ENCODE assay signal across 1 cellular context in the genomic region with DNA sequence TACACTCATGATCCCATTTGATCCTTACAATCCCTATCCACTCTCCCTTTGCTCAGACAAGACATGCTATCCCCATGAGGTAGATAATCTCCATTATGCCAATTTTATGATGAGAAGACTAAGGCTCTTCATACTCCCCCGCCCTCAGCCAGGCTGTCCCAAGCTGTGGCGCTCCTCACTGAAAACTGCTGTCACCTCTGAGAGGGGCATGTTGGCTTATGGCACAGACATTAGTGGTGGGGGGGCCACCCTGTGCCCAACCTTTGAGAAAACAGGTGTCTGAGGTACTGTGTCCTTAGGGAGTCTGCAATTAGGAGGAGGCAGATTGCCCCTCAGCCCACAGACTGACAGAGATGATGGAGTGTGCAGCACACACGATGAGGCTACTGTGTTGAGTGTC.
TF ChIP-seq lines count a peak whose summit lies in the region.

No MANE protein-coding gene starts in this region.

TF ChIP-seq in HEK293, 187 proteins besides CTCF, POLR2A, EP300 and RAD21 (continued from another document):
- no peak for TF ChIP-seq ZNF148 (tag by site-specific recombination; IDR thresholded peaks at IDR 0.05; ENCODE audit: borderline replicate concordance)
- no peak for TF ChIP-seq ZNF146 (tag by site-specific recombination; IDR thresholded peaks at IDR 0.05)
- peak; percentile 65; the same call in 1 of the 2 replicates for TF ChIP-seq SCRT1 (tag by site-specific recombination; IDR thresholded peaks at IDR 0.05; ENCODE audit: borderline replicate concordance)
- TF ChIP-seq, protein P1, sequence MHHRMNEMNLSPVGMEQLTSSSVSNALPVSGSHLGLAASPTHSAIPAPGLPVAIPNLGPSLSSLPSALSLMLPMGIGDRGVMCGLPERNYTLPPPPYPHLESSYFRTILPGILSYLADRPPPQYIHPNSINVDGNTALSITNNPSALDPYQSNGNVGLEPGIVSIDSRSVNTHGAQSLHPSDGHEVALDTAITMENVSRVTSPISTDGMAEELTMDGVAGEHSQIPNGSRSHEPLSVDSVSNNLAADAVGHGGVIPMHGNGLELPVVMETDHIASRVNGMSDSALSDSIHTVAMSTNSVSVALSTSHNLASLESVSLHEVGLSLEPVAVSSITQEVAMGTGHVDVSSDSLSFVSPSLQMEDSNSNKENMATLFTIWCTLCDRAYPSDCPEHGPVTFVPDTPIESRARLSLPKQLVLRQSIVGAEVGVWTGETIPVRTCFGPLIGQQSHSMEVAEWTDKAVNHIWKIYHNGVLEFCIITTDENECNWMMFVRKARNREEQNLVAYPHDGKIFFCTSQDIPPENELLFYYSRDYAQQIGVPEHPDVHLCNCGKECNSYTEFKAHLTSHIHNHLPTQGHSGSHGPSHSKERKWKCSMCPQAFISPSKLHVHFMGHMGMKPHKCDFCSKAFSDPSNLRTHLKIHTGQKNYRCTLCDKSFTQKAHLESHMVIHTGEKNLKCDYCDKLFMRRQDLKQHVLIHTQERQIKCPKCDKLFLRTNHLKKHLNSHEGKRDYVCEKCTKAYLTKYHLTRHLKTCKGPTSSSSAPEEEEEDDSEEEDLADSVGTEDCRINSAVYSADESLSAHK (tag by site-specific recombination; IDR thresholded peaks at IDR 0.05), result no peak
- peak; percentile 56; the same call in 1 of the 2 replicates for TF ChIP-seq ZNF341 (tag by site-specific recombination; IDR thresholded peaks at IDR 0.05; ENCODE audit: low read depth)
- peak; percentile 48; the same call in 1 of the 2 replicates for TF ChIP-seq SCRT2 (tag by site-specific recombination; IDR thresholded peaks at IDR 0.05)
